14 cellular contexts compared by ENCODE assay signal in genomic region chr16:73063284-73063733, GRCh38. TPM values are rescaled to one million over a fixed set of nuclear protein-coding genes. Genes with fewer than 3 reads are reported as not detected.
DNase-seq lines count a peak whose midpoint lies in the region; ATAC-seq and TF ChIP-seq lines count a peak whose summit lies in the region.
"Had no signal": no experiment of that assay in that cellular context is flagged by ENCODE, and none has a peak within 500 bp of the region (broad histone marks: within the 10 kb centered on the region; RNA-seq: fewer than 3 reads in every experiment).

No MANE protein-coding gene starts in this region.

- H3K36me3 Mint-ChIP-seq in H9 (ENCODE audit: insufficient read depth in 1 of 3, low read depth in 3 of 3) = no peaks in the 10 kb centered on the region; a peak in 1 of 7 replicates
- peaks cover 10% of the 10 kb centered on the region for H3K36me3 Mint-ChIP-seq in dendritic cell treated with granulocyte-macrophage colony-stimulating factor and Interleukin-4, amounts not matched to agents 40 ng/mL and 50 ng/mL, for 4 days (ENCODE audit: low read depth)
- H3K36me3 Mint-ChIP-seq in activated CD4-positive, alpha-beta T cell treated with anti-CD3 and anti-CD28 coated beads, Interleukin-2, amount 10 ng/mL, durations not matched to agents 24 days and 14 days (ENCODE audit: low read depth) = peaks cover 2% of the 10 kb centered on the region
- H3K36me3 Mint-ChIP-seq in naive thymus-derived CD4-positive, alpha-beta T cell = no peaks in the 10 kb centered on the region

- H3K4me1 Mint-ChIP-seq in H9 = peaks cover 55 to 73% of the 10 kb centered on the region in 2 experiments
- peaks cover 79% of the 10 kb centered on the region for H3K4me1 Mint-ChIP-seq in dendritic cell treated with granulocyte-macrophage colony-stimulating factor and Interleukin-4, amounts not matched to agents 40 ng/mL and 50 ng/mL, for 4 days (ENCODE audit: low read depth)
- H3K4me1 Mint-ChIP-seq in activated CD4-positive, alpha-beta T cell treated with anti-CD3 and anti-CD28 coated beads, Interleukin-2, amount 10 ng/mL, durations not matched to agents 24 days and 14 days = peaks cover 11% of the 10 kb centered on the region
- H3K4me1 Mint-ChIP-seq in naive thymus-derived CD4-positive, alpha-beta T cell = peaks cover 10 to 24% (median 17%) of the 10 kb centered on the region in 7 donors

- peaks cover 2% of the 10 kb centered on the region; the same call in 1 of the 2 replicates for H3K4me1 ChIP-seq in H9 (ENCODE audit: insufficient read depth, low read length)
- H3K4me1 ChIP-seq in mesodermal cell (ENCODE audit: control insufficient read depth, insufficient read depth, low read length, poor library complexity, severe bottlenecking) = peaks cover 35% of the 10 kb centered on the region
- peaks cover 0 to 56% (median 38%) of the 10 kb centered on the region in 5 donors for H3K4me1 ChIP-seq in subcutaneous abdominal adipose tissue (ENCODE audit: control insufficient read depth in 5 of 5, insufficient read depth in 5 of 5, low read length in 5 of 5)
- no peaks in the 10 kb centered on the region for H3K4me1 ChIP-seq in naive thymus-derived CD4-positive, alpha-beta T cell (ENCODE audit: control insufficient read depth in 2 of 2, insufficient read depth in 2 of 2, low read length in 2 of 2)

- H2BK5ac ChIP-seq in H9 (ENCODE audit: insufficient read length, low read length) = no peak overlapping the region

- no peaks in the 10 kb centered on the region for H3K79me1 ChIP-seq in H9 (ENCODE audit: insufficient read depth, low read depth, low read length, poor library complexity, severe bottlenecking)

- H4K91ac ChIP-seq in H9 (ENCODE audit: insufficient read length, low read depth, low read length) = no peak overlapping the region

- peak overlapping the region; percentile 6 for H3K4me3 ChIP-seq in mesodermal cell (ENCODE audit: extremely low read depth, insufficient read depth, low read length, poor library complexity, severe bottlenecking)
- peak overlapping the region in 3 of 5 donors; percentile 19 to 46 (median 22) for H3K4me3 ChIP-seq in subcutaneous abdominal adipose tissue (ENCODE audit: low read depth in 1 of 5, low read length in 5 of 5)
- H3K4me3 ChIP-seq in naive thymus-derived CD4-positive, alpha-beta T cell (ENCODE audit: low read length) = no peak overlapping the region

- intact Hi-C loops in dendritic cell treated with granulocyte-macrophage colony-stimulating factor and Interleukin-4, amounts not matched to agents 40 ng/mL and 50 ng/mL, for 4 days (cut with micrococcal nuclease) = no loop called here
- intact Hi-C loops in activated CD4-positive, alpha-beta T cell treated with anti-CD3 and anti-CD28 coated beads, Interleukin-2, amount 10 ng/mL, durations not matched to agents 24 days and 14 days (cut with micrococcal nuclease) = no loop called here
- intact Hi-C loops in naive thymus-derived CD4-positive, alpha-beta T cell (cut with micrococcal nuclease) = no loop called here

- POLR2A ChIA-PET in naive thymus-derived CD4-positive, alpha-beta T cell (lab: Charles Lee) = no interaction called here

- no peak overlapping the region for H4K8ac ChIP-seq in H9 (replicated peaks; ENCODE audit: insufficient read length, low read depth, low read length)

- no peak overlapping the region for H3K4ac ChIP-seq in H9 (ENCODE audit: low read depth, low read length)

- no peak overlapping the region for H3K56ac ChIP-seq in H9 (ENCODE audit: insufficient read length, low read depth, low read length)

- no peak overlapping the region for H3K27ac Mint-ChIP-seq in H9
- no peak overlapping the region for H3K27ac Mint-ChIP-seq in dendritic cell treated with granulocyte-macrophage colony-stimulating factor and Interleukin-4, amounts not matched to agents 40 ng/mL and 50 ng/mL, for 4 days
- no peak overlapping the region for H3K27ac Mint-ChIP-seq in activated CD4-positive, alpha-beta T cell treated with anti-CD3 and anti-CD28 coated beads, Interleukin-2, amount 10 ng/mL, durations not matched to agents 24 days and 14 days
- H3K27ac Mint-ChIP-seq in naive thymus-derived CD4-positive, alpha-beta T cell = no peak overlapping the region
- H3K27ac Mint-ChIP-seq: stimulated activated naive CD8-positive, alpha-beta T cell treated with anti-CD3 and anti-CD28 coated beads, Interleukin-15, Interleukin-2, amounts not matched to agents 100 ng/mL and 50 ng/mL, for 24 hours had no signal

- no peak overlapping the region for H3T11ph ChIP-seq in H9 (ENCODE audit: low read length)

- H2BK20ac ChIP-seq in H9 (ENCODE audit: low read depth, low read length, poor library complexity, severe bottlenecking) = no peak overlapping the region

- no peak overlapping the region for H2AFZ ChIP-seq in H9 (ENCODE audit: low read length)
- H2AFZ ChIP-seq: parathyroid adenoma had no signal

- H3K9ac ChIP-seq in H9 (ENCODE audit: extremely low read depth, insufficient read length, low read length) (no peak overlapping the region), subcutaneous abdominal adipose tissue (ENCODE audit: low read length in 5 of 5) (no peak overlapping the region)
- H3K9ac ChIP-seq: parathyroid adenoma had no signal

- peaks cover 13% of the 10 kb centered on the region for H3K23me2 ChIP-seq in H9 (ENCODE audit: insufficient read length, low read depth, low read length, poor library complexity, severe bottlenecking)

- peaks cover 2% of the 10 kb centered on the region for H4K20me1 ChIP-seq in H9 (ENCODE audit: control insufficient read depth, insufficient read depth, insufficient read length)

- no CpG with 5 or more reads among the region's 17 CpGs for WGBS in H9 (ENCODE audit: extremely low coverage, insufficient read length, low lambda C conversion rate)
- WGBS in mesodermal cell (ENCODE audit: insufficient coverage in 2 of 2), 2 experiments = 1 to 6% methylated on average over 15 of the region's 17 CpGs

- H3K4me3 Mint-ChIP-seq in H9 = peak overlapping the region in 1 of 2 experiments; percentile 59; a peak in 2 of 5 replicates
- H3K4me3 Mint-ChIP-seq in dendritic cell treated with granulocyte-macrophage colony-stimulating factor and Interleukin-4, amounts not matched to agents 40 ng/mL and 50 ng/mL, for 4 days = peak overlapping the region; percentile 40
- no peak overlapping the region for H3K4me3 Mint-ChIP-seq in activated CD4-positive, alpha-beta T cell treated with anti-CD3 and anti-CD28 coated beads, Interleukin-2, amount 10 ng/mL, durations not matched to agents 24 days and 14 days
- peak overlapping the region in 1 of 10 donors; percentile 64 for H3K4me3 Mint-ChIP-seq in naive thymus-derived CD4-positive, alpha-beta T cell
- H3K4me3 Mint-ChIP-seq: stimulated activated naive CD8-positive, alpha-beta T cell treated with anti-CD3 and anti-CD28 coated beads, Interleukin-15, Interleukin-2, amounts not matched to agents 100 ng/mL and 50 ng/mL, for 24 hours had no signal

- H3K23ac ChIP-seq in H9 (ENCODE audit: insufficient read length, low read depth, low read length) = no peak overlapping the region

- no peak overlapping the region for H2BK12ac ChIP-seq in H9 (ENCODE audit: insufficient read length, low read depth, low read length)

- H3K27me3 ChIP-seq in H9 (ENCODE audit: insufficient read depth, low read length) (peaks cover 69% of the 10 kb centered on the region), subcutaneous abdominal adipose tissue (ENCODE audit: control insufficient read depth in 5 of 5, insufficient read depth in 4 of 5, low read length in 5 of 5) (peaks cover 25 to 50% (median 34%) of the 10 kb centered on the region in 5 donors)
- peaks cover 0 to 16% of the 10 kb centered on the region in 2 donors for H3K27me3 ChIP-seq in naive thymus-derived CD4-positive, alpha-beta T cell (ENCODE audit: control insufficient read depth in 2 of 2, insufficient read depth in 2 of 2, low read length in 2 of 2)

- H4K5ac ChIP-seq in H9 (ENCODE audit: insufficient read length, low read depth, low read length) = no peak overlapping the region

- H3K27me3 Mint-ChIP-seq in H9 (ENCODE audit: low read depth) = peaks cover 97% of the 10 kb centered on the region
- H3K27me3 Mint-ChIP-seq in dendritic cell treated with granulocyte-macrophage colony-stimulating factor and Interleukin-4, amounts not matched to agents 40 ng/mL and 50 ng/mL, for 4 days = peaks cover 60% of the 10 kb centered on the region
- peaks cover 77% of the 10 kb centered on the region for H3K27me3 Mint-ChIP-seq in activated CD4-positive, alpha-beta T cell treated with anti-CD3 and anti-CD28 coated beads, Interleukin-2, amount 10 ng/mL, durations not matched to agents 24 days and 14 days
- peaks cover 61 to 90% (median 71%) of the 10 kb centered on the region in 5 donors for H3K27me3 Mint-ChIP-seq in naive thymus-derived CD4-positive, alpha-beta T cell

- H3K27ac ChIP-seq in H9 (ENCODE audit: insufficient read length, low read depth, low read length) = no peak overlapping the region
- no peak overlapping the region for H3K27ac ChIP-seq in mesodermal cell (ENCODE audit: low read depth, low read length, severe bottlenecking)
- no peak overlapping the region for H3K27ac ChIP-seq in subcutaneous abdominal adipose tissue (ENCODE audit: low read depth, low read length)
- no peak overlapping the region for H3K27ac ChIP-seq in naive thymus-derived CD4-positive, alpha-beta T cell (ENCODE audit: low read depth, low read length)
- H3K27ac ChIP-seq: parathyroid adenoma had no signal

- H3K9me3 Mint-ChIP-seq in H9 = peaks cover 0 to 4% of the 10 kb centered on the region in 2 experiments; a peak in 1 of 5 replicates
- no peaks in the 10 kb centered on the region for H3K9me3 Mint-ChIP-seq in dendritic cell treated with granulocyte-macrophage colony-stimulating factor and Interleukin-4, amounts not matched to agents 40 ng/mL and 50 ng/mL, for 4 days
- no peaks in the 10 kb centered on the region for H3K9me3 Mint-ChIP-seq in activated CD4-positive, alpha-beta T cell treated with anti-CD3 and anti-CD28 coated beads, Interleukin-2, amount 10 ng/mL, durations not matched to agents 24 days and 14 days
- no peaks in the 10 kb centered on the region for H3K9me3 Mint-ChIP-seq in naive thymus-derived CD4-positive, alpha-beta T cell
- H3K9me3 Mint-ChIP-seq: stimulated activated naive CD8-positive, alpha-beta T cell treated with anti-CD3 and anti-CD28 coated beads, Interleukin-15, Interleukin-2, amounts not matched to agents 100 ng/mL and 50 ng/mL, for 24 hours had no signal

- no peak for ATAC-seq in naive thymus-derived CD4-positive, alpha-beta T cell

- no peak overlapping the region for H3K14ac ChIP-seq in H9 (ENCODE audit: insufficient read depth, low read length)

- H3K79me2 ChIP-seq in H9 (ENCODE audit: insufficient read depth, low read length) = no peaks in the 10 kb centered on the region

- H3K4me2 ChIP-seq in H9 (ENCODE audit: insufficient read depth, insufficient read length, low read length) = peak overlapping the region; percentile 51

- H2BK15ac ChIP-seq in H9 (ENCODE audit: low read depth, low read length) = no peak overlapping the region

- DNase-seq in H9 = peak; percentile 50
- DNase-seq in activated CD4-positive, CD25-positive, alpha-beta regulatory T cell (lab: John Stamatoyannopoulos, UW) = no peak
- no peak for DNase-seq in activated CD4-positive, alpha-beta T cell treated with anti-CD3 and anti-CD28 coated beads, Interleukin-2, amount 10 ng/mL, durations not matched to agents 24 days and 14 days
- DNase-seq in naive thymus-derived CD4-positive, alpha-beta T cell = no peak
- DNase-seq in stimulated activated CD8-positive, alpha-beta memory T cell treated with anti-CD3 and anti-CD28 coated beads, Interleukin-4, amount 100 ng/mL, for 48 hours = no peak
- DNase-seq: activated naive CD4-positive, alpha-beta T cell treated with Interleukin-2 at 50 U/mL for 16 hours; NCI-H1436; SHP77 treated with DMSO at 0.1 percent for 48 hours; stimulated activated CD4-positive, alpha-beta T cell treated with anti-CD3 and anti-CD28 coated beads, Interleukin-2, amount 100 ng/mL, for 48 hours had no signal

- H2AK5ac ChIP-seq in H9 (ENCODE audit: insufficient read length, low read length) = no peak overlapping the region

- H2BK120ac ChIP-seq in H9 (ENCODE audit: low read depth, low read length, poor library complexity, severe bottlenecking) = no peak overlapping the region

- no peak overlapping the region for H3K18ac ChIP-seq in H9 (ENCODE audit: insufficient read length, low read depth, low read length)

- no peaks in the 10 kb centered on the region for H3K36me3 ChIP-seq in mesodermal cell (ENCODE audit: control insufficient read depth, insufficient read depth, low read length)
- H3K36me3 ChIP-seq in subcutaneous abdominal adipose tissue (ENCODE audit: control insufficient read depth in 5 of 5, insufficient read depth in 5 of 5, low read length in 5 of 5) = no peaks in the 10 kb centered on the region
- H3K36me3 ChIP-seq in naive thymus-derived CD4-positive, alpha-beta T cell (ENCODE audit: control insufficient read depth in 2 of 3, insufficient read depth in 3 of 3, low read length in 3 of 3) = no peaks in the 10 kb centered on the region

- no peak for TF ChIP-seq CTCF in H9 (conservative IDR thresholded peaks at IDR 0.05)

- H3K9me3 ChIP-seq in H9 (ENCODE audit: control insufficient read depth, low read depth, low read length) = no peaks in the 10 kb centered on the region
- H3K9me3 ChIP-seq in mesodermal cell (ENCODE audit: control insufficient read depth, low read length) = no peaks in the 10 kb centered on the region
- no peaks in the 10 kb centered on the region for H3K9me3 ChIP-seq in subcutaneous abdominal adipose tissue (ENCODE audit: control insufficient read depth in 5 of 5, low read length in 5 of 5)
- H3K9me3 ChIP-seq in naive thymus-derived CD4-positive, alpha-beta T cell (ENCODE audit: control insufficient read depth in 2 of 3, low read length in 3 of 3) = no peaks in the 10 kb centered on the region

- CTCF ChIA-PET in naive thymus-derived CD4-positive, alpha-beta T cell (lab: Charles Lee) = no interaction called here

RNA-seq across cellular contexts. Expression of gene ZFHX3, which starts 15.4 kb away (rescaled TPM):
- 1.1 and 1.5 TPM in 2 replicates for total RNA-seq in H9 (2021)
- polyA plus RNA-seq in mesodermal cell (2013, experiment 1 of 2) = 5.9 TPM
- 4.4 TPM for polyA plus RNA-seq in mesodermal cell (2013, experiment 2 of 2)
- 0.49 and 0.88 TPM in 2 replicates for total RNA-seq in activated CD4-positive, alpha-beta T cell treated with anti-CD3 and anti-CD28 coated beads, Interleukin-2, amount 10 ng/mL, durations not matched to agents 24 days and 14 days
- 1 to 10 TPM; 1.5 to 9.8 (median 2.2) TPM for total RNA-seq in naive thymus-derived CD4-positive, alpha-beta T cell
- polyA plus RNA-seq in naive thymus-derived CD4-positive, alpha-beta T cell = under 1 TPM; 0.09 to 0.21 TPM
